6 cellular contexts compared by ENCODE assay signal in genomic region chr10:52532650-52533290, GRCh38.
"Had no signal": no experiment of that assay in that cellular context is flagged by ENCODE, and none has a peak within 500 bp of the region (broad histone marks: within the 10 kb centered on the region; RNA-seq: fewer than 3 reads in every experiment).

No MANE protein-coding gene starts in this region.

- H3K4me3 Mint-ChIP-seq: IgD-negative memory B cell had no signal

- H3K27me3 Mint-ChIP-seq: IgD-negative memory B cell had no signal

- H3K27ac ChIP-seq: HL-60 had no signal

- DNase-seq: IMR-90, KBM-7, KG1 had no signal

- H3K27ac Mint-ChIP-seq: IgD-negative memory B cell had no signal

- FAIRE-seq: HTR-8/SVneo had no signal

- H3K4me1 Mint-ChIP-seq: IgD-negative memory B cell had no signal

- H3K36me3 Mint-ChIP-seq: IgD-negative memory B cell had no signal
